Comparison of ENCODE assay signal across 16 cellular contexts in genomic region chr7:37083311-37084096, GRCh38.
A peak's percentile ranks its signal among the peaks of the same experiment; 100 is the strongest.
DNase-seq lines count a peak whose midpoint lies in the region; ATAC-seq, FAIRE-seq and TF ChIP-seq lines count a peak whose summit lies in the region.
"Had no signal": no experiment of that assay in that cellular context is flagged by ENCODE, and none has a peak within 500 bp of the region (broad histone marks: within the 10 kb centered on the region; RNA-seq: fewer than 3 reads in every experiment).

No MANE protein-coding gene starts in this region.

- no peak overlapping the region for H3K4me3 ChIP-seq in left lung
- H3K4me3 ChIP-seq: lung, smooth muscle cell had no signal

- no peaks in the 10 kb centered on the region for H3K4me1 ChIP-seq in left lung

- no peaks in the 10 kb centered on the region for H3K27me3 ChIP-seq in left lung

- H3K27ac ChIP-seq in cingulate gyrus (ENCODE audit: low read depth, low read length): peak overlapping the region; percentile 51
- H3K27ac ChIP-seq in left lung: peak overlapping the region in 1 of 2 donors; percentile 35
- peak overlapping the region; percentile 69 for H3K27ac ChIP-seq in temporal lobe (ENCODE audit: low read depth, low read length)

- FAIRE-seq in RCC 7860 (lab: Jason Lieb, UNC): no peak
- FAIRE-seq: endothelial cell of umbilical vein, G401.6 had no signal

- H3K36me3 ChIP-seq in left lung: no peaks in the 10 kb centered on the region

- intact Hi-C loops in left lung (cut with DNase I): no loop called here

- ATAC-seq in left lung (peak; percentile 65), GM19351 (IDR thresholded peaks at IDR 0.05; ENCODE audit: unreplicated experiment) (no peak), HG03378 (IDR thresholded peaks at IDR 0.05; ENCODE audit: unreplicated experiment) (no peak)
- ATAC-seq: Panc1 had no signal

- no peak for TF ChIP-seq CTCF in left lung (IDR thresholded peaks at IDR 0.05)

- DNase-seq in HS-5 (ENCODE audit: low read depth) (peak; percentile 60), left lung (no peak), HT-29 (ENCODE audit: low spot score) (no peak), RCC 7860 (ENCODE audit: low spot score) (no peak)
- DNase-seq: activated effector memory CD4-positive, alpha-beta T cell treated with anti-CD3 and anti-CD28 coated beads, Interleukin-2, amount 50 U/mL, for 16 hours; NCI-H2081 treated with DMSO at 0.1 percent for 48 hours; stimulated activated naive CD4-positive, alpha-beta T cell treated with Interleukin-2 at 50 U/mL for 16 hours had no signal

- H3K9me3 ChIP-seq in left lung: no peaks in the 10 kb centered on the region
